1 cellular context compared by ENCODE assay signal in the genomic region with DNA sequence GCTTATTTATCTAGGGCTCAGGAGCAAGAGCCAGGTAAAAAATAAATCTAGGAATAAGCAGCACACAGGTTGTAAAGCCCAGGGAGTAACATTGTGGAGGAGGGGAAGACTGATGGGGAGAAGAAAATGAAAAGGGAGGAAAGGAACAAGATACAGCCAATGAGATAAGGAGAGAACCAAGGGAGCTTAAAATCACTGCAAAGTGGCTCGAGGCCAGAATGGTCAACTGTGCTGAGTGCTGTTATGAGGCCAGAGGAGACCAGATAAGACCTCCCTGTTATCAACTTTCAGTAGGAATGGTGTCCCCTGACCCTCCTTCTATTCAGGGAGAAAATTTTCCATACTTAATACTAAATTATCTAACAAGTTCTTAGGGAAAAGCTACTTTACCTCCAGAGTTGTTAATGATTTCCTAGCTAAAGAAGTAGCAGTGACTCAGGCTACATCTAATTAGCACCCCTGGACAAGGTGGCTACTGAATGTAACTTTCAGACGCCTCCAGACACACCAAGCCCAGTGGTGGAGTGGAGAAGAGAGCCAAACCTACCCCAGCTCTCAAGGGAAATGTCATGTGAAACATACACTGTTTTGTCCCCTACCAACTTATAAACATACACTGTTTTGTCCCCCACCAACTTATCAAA.
TF ChIP-seq lines count a peak whose summit lies in the region.

No MANE protein-coding gene starts in this region.

TF ChIP-seq in IMR-90, 13 proteins besides CTCF, POLR2A, EP300 and RAD21 (continued from another document):
- TF ChIP-seq, protein P1, sequence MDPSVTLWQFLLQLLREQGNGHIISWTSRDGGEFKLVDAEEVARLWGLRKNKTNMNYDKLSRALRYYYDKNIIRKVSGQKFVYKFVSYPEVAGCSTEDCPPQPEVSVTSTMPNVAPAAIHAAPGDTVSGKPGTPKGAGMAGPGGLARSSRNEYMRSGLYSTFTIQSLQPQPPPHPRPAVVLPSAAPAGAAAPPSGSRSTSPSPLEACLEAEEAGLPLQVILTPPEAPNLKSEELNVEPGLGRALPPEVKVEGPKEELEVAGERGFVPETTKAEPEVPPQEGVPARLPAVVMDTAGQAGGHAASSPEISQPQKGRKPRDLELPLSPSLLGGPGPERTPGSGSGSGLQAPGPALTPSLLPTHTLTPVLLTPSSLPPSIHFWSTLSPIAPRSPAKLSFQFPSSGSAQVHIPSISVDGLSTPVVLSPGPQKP (IDR thresholded peaks at IDR 0.05; ENCODE audit: borderline replicate concordance, low read depth, low read length): no peak
- TF ChIP-seq, protein P2, sequence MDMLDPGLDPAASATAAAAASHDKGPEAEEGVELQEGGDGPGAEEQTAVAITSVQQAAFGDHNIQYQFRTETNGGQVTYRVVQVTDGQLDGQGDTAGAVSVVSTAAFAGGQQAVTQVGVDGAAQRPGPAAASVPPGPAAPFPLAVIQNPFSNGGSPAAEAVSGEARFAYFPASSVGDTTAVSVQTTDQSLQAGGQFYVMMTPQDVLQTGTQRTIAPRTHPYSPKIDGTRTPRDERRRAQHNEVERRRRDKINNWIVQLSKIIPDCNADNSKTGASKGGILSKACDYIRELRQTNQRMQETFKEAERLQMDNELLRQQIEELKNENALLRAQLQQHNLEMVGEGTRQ (IDR thresholded peaks at IDR 0.05; ENCODE audit: low read depth, low read length): no peak
- TF ChIP-seq RCOR1 (IDR thresholded peaks at IDR 0.05; ENCODE audit: insufficient replicate concordance, low read length): no peak
- no peak for TF ChIP-seq NFE2L2 (IDR thresholded peaks at IDR 0.05; ENCODE audit: low read depth, low read length)
- no peak for TF ChIP-seq SMC3 (IDR thresholded peaks at IDR 0.05; ENCODE audit: low read depth, low read length)
- TF ChIP-seq MAZ (IDR thresholded peaks at IDR 0.05; ENCODE audit: borderline replicate concordance, low read depth, low read length): no peak
- no peak for TF ChIP-seq MAFK (IDR thresholded peaks at IDR 0.05; ENCODE audit: low read depth, low read length)
- no peak for TF ChIP-seq FOS (IDR thresholded peaks at IDR 0.05; ENCODE audit: low read depth, low read length)
- TF ChIP-seq CHD1 (IDR thresholded peaks at IDR 0.05; ENCODE audit: low read depth, low read length): no peak
- TF ChIP-seq RFX5 (IDR thresholded peaks at IDR 0.05; ENCODE audit: low read depth, low read length): no peak
- TF ChIP-seq MXI1 (IDR thresholded peaks at IDR 0.05; ENCODE audit: borderline replicate concordance, low read depth, low read length): no peak
- TF ChIP-seq BHLHE40 (IDR thresholded peaks at IDR 0.05; ENCODE audit: low read depth, low read length): no peak
